In genomic region chr17:6443692-6444572, GRCh38 we compare ENCODE assay signal across 8 cellular contexts. TPM values are rescaled to one million over a fixed set of nuclear protein-coding genes. Genes with fewer than 3 reads are reported as not detected.
A peak's percentile ranks its signal among the peaks of the same experiment; 100 is the strongest.
DNase-seq lines count a peak whose midpoint lies in the region; ATAC-seq and TF ChIP-seq lines count a peak whose summit lies in the region.

PIMREG (plus strand) TSS chr17:6444455; CDS start chr17:6445111, 656 bp downstream.

- H4K20me1 ChIP-seq in DND-41 (ENCODE audit: insufficient read depth, low read length) (no peaks in the 10 kb centered on the region), GM23248 (ENCODE audit: insufficient read depth) (no peaks in the 10 kb centered on the region)

- H3K4me1 ChIP-seq in DND-41 (ENCODE audit: insufficient read depth, low read length) (peaks cover 29% of the 10 kb centered on the region), GM23248 (ENCODE audit: insufficient read depth) (peaks cover 12% of the 10 kb centered on the region), SJCRH30 (peaks cover 2% of the 10 kb centered on the region; the same call in 1 of the 2 replicates), neuronal stem cell (ENCODE audit: control insufficient read depth in 2 of 2, insufficient read depth in 1 of 2, low read depth in 1 of 2, low read length in 2 of 2) (peaks cover 26 to 38% of the 10 kb centered on the region in 2 donors)

- peak; percentile 95 for ATAC-seq in DND-41 (ENCODE audit: insufficient read depth, low read depth)

- H2BK12ac ChIP-seq in neuronal stem cell (ENCODE audit: low read length), result no peak within 1 kb of the TSS

- H3K9me2 ChIP-seq in GM23248 (ENCODE audit: insufficient read depth), result no peaks in the 10 kb centered on the region

- no peak within 1 kb of the TSS for H2BK120ac ChIP-seq in neuronal stem cell (ENCODE audit: low read depth, low read length)

- H3K27me3 ChIP-seq in DND-41 (ENCODE audit: insufficient read depth, low read length, poor library complexity), result peaks cover 16% of the 10 kb centered on the region
- no peaks in the 10 kb centered on the region for H3K27me3 ChIP-seq in GM23248 (replicated peaks; ENCODE audit: insufficient read depth)
- no peaks in the 10 kb centered on the region for H3K27me3 ChIP-seq in SJCRH30
- no peaks in the 10 kb centered on the region for H3K27me3 ChIP-seq in neuronal stem cell (ENCODE audit: control insufficient read depth in 3 of 3, insufficient read depth in 3 of 3, low read depth in 1 of 3, low read length in 3 of 3)

- H3K4ac ChIP-seq in neuronal stem cell (ENCODE audit: low read length), result no peak within 1 kb of the TSS

- peak within 1 kb of the TSS; percentile 58 for H3K23ac ChIP-seq in neuronal stem cell (ENCODE audit: low read depth, low read length, poor library complexity)

- peak within 1 kb of the TSS; percentile 85 for H2AFZ ChIP-seq in DND-41 (ENCODE audit: low read depth, low read length)
- H2AFZ ChIP-seq in GM23248, result peak within 1 kb of the TSS; percentile 98
- peak within 1 kb of the TSS; percentile 93 for H2AFZ ChIP-seq in neuronal stem cell (ENCODE audit: low read length)

- H3K79me2 ChIP-seq in DND-41 (ENCODE audit: insufficient read depth, low read length) (0 out of 2 replicates have a peak, but pooled peaks cover 3% of the 10 kb centered on the region), GM23248 (ENCODE audit: insufficient read depth) (no peaks in the 10 kb centered on the region)

- peak within 1 kb of the TSS; percentile 93 for H3K27ac ChIP-seq in DND-41 (ENCODE audit: low read length)
- peak within 1 kb of the TSS; percentile 77 for H3K27ac ChIP-seq in GM23248
- peak within 1 kb of the TSS; percentile 91 for H3K27ac ChIP-seq in SJCRH30
- peak within 1 kb of the TSS; percentile 99 for H3K27ac ChIP-seq in neuronal stem cell (replicated peaks; ENCODE audit: low read length)

- in situ Hi-C loops in GM23248 (cut with MboI), result loop anchor here (25.0 kb wide), 2 partner anchors 982 to 1182 kb away; partner anchors contain the start of gene DHX33

- peak within 1 kb of the TSS; percentile 22 for H4K91ac ChIP-seq in neuronal stem cell (ENCODE audit: low read depth, low read length, poor library complexity)

- H2AK5ac ChIP-seq in neuronal stem cell (ENCODE audit: low read depth, low read length), result peak within 1 kb of the TSS; percentile 70

- H3K4me2 ChIP-seq in DND-41 (ENCODE audit: insufficient read depth, low read length) (peak within 1 kb of the TSS; percentile 88), GM23248 (ENCODE audit: unreplicated experiment) (peak within 1 kb of the TSS; percentile 91), neuronal stem cell (ENCODE audit: insufficient read depth, low read length, poor library complexity, severe bottlenecking) (peak within 1 kb of the TSS; percentile 77)

- WGBS in GM23248 (ENCODE audit: low coverage in 1 of 2, low lambda C conversion rate in 2 of 2, missing lambda C conversion rate in 2 of 2), 2 experiments, result 2% methylated on average over 33 to 62 of the region's 62 CpGs
- no CpG with 5 or more reads among the region's 62 CpGs for WGBS in neuronal stem cell (ENCODE audit: extremely low coverage in 2 of 2, insufficient read length in 2 of 2, insufficient replicate concordance in 1 of 2), 2 donors

- H3K36me3 ChIP-seq in DND-41 (ENCODE audit: insufficient read depth, low read length) (peaks cover 26% of the 10 kb centered on the region), GM23248 (ENCODE audit: low read depth) (no peaks in the 10 kb centered on the region), SJCRH30 (peaks cover 19% of the 10 kb centered on the region), neuronal stem cell (replicated peaks in 1 of 2; ENCODE audit: control insufficient read depth in 2 of 2, insufficient read depth in 2 of 2, low read length in 2 of 2) (peaks cover 23 to 40% of the 10 kb centered on the region in 2 donors)

- H2BK5ac ChIP-seq in neuronal stem cell (ENCODE audit: low read length), result peak within 1 kb of the TSS; percentile 80

- H3K14ac ChIP-seq in neuronal stem cell (ENCODE audit: low read length), result peak within 1 kb of the TSS; percentile 73

- H3F3A ChIP-seq in GM23248 (ENCODE audit: insufficient read depth), result 0 out of 2 replicates have a peak, but pooled peaks cover 4% of the 10 kb centered on the region

- peaks cover 4% of the 10 kb centered on the region for H3K79me1 ChIP-seq in neuronal stem cell (ENCODE audit: low read depth, low read length)

- H3K4me3 ChIP-seq in DND-41 (ENCODE audit: low read depth in 1 of 2, low read length in 2 of 2) (peak within 1 kb of the TSS; percentile 23 to 82; a peak in 3 of 4 replicates), GM23248 (peak within 1 kb of the TSS; percentile 75), LNCaP clone FGC (ENCODE audit: low read depth, low read length) (peak within 1 kb of the TSS; percentile 85), SJCRH30 (peak within 1 kb of the TSS; percentile 86), neuronal stem cell (ENCODE audit: low read length in 2 of 2) (peak within 1 kb of the TSS; percentile 90 to 93)

- TF ChIP-seq CTCF in DND-41 (IDR thresholded peaks at IDR 0.05; ENCODE audit: borderline replicate concordance, extremely low read depth, low read length, poor library complexity, severe bottlenecking) (no peak), LNCaP clone FGC (IDR thresholded peaks at IDR 0.05; ENCODE audit: control insufficient read depth, extremely low read depth, insufficient read depth) (no peak)

- peak within 1 kb of the TSS; percentile 92 for H3K18ac ChIP-seq in neuronal stem cell (ENCODE audit: low read length)

- peak within 1 kb of the TSS; percentile 24 for H2BK15ac ChIP-seq in neuronal stem cell (ENCODE audit: low read length)

- DNase-seq in DND-41 (peak; percentile 95), GM23248 (peak; percentile 99), LNCaP clone FGC (ENCODE audit: low read depth) (peak; percentile 63), SJCRH30 (peak; percentile 95 to 96), foreskin melanocyte (peak; percentile 90), neuronal stem cell (ENCODE audit: low spot score) (peak; percentile 96), stromal cell of bone marrow (ENCODE audit: low read depth) (peak; percentile 88)
- peak; percentile 89 for DNase-seq in activated gamma-delta T cell treated with anti-CD3 and anti-CD28 coated beads, Interleukin-2, amount 50 U/mL, for 16 hours (ENCODE audit: low read depth)

- H3K9ac ChIP-seq in DND-41 (ENCODE audit: low read depth, low read length), result peak within 1 kb of the TSS; percentile 80
- peak within 1 kb of the TSS; percentile 72 for H3K9ac ChIP-seq in GM23248
- peak within 1 kb of the TSS; percentile 91 for H3K9ac ChIP-seq in neuronal stem cell (ENCODE audit: low read depth, low read length, poor library complexity)

- no peaks in the 10 kb centered on the region for H3K9me3 ChIP-seq in DND-41 (ENCODE audit: insufficient read depth, low read length, severe bottlenecking)
- no peaks in the 10 kb centered on the region for H3K9me3 ChIP-seq in GM23248 (ENCODE audit: low read depth)
- H3K9me3 ChIP-seq in SJCRH30 (replicated peaks), result no peaks in the 10 kb centered on the region
- peaks cover 0 to 5% of the 10 kb centered on the region in 2 donors for H3K9me3 ChIP-seq in neuronal stem cell (replicated peaks in 1 of 2; ENCODE audit: control insufficient read depth in 2 of 2, insufficient read depth in 1 of 2, low read depth in 1 of 2, low read length in 2 of 2)

- no peak within 1 kb of the TSS for H4K8ac ChIP-seq in neuronal stem cell (ENCODE audit: low read depth, low read length)

RNA-seq across cellular contexts. Expression of gene PIMREG, which starts in this region (rescaled TPM):
- 20.7 and 28.7 TPM in 2 replicates for total RNA-seq in GM23248 (2014; rRNA removed; shearing (Covaris generic))
- 22.6 and 24.4 TPM in 2 replicates for polyA plus RNA-seq in GM23248 (2016; fragmentation: Nextera tagmentation; extraction: Ambion mirVana)
- 87.2 and 94.7 TPM in 2 replicates for total RNA-seq in SJCRH30 (2014; rRNA removed; shearing (Covaris generic))
- polyA plus RNA-seq in neuronal stem cell (2013, experiment 1 of 2), result 103 TPM
- 98.6 TPM for polyA plus RNA-seq in neuronal stem cell (2013, experiment 2 of 2)

Comparison
In these comparisons a context has a peak if more than half of its experiments do, and no peak if none do; other contexts are left out.
1. Peak in every context shown above with its lines: DNase-seq, ATAC-seq, H3K4me3 ChIP-seq and H3K27ac ChIP-seq.